Comparison of ENCODE assay signal across 9 cellular contexts in genomic region chr10:80493482-80494021, GRCh38. TPM values are rescaled to one million over a fixed set of nuclear protein-coding genes. Genes with fewer than 3 reads are reported as not detected.
DNase-seq lines count a peak whose midpoint lies in the region; ATAC-seq, FAIRE-seq and TF ChIP-seq lines count a peak whose summit lies in the region.
"Had no signal": no experiment of that assay in that cellular context is flagged by ENCODE, and none has a peak within 500 bp of the region (broad histone marks: within the 10 kb centered on the region; RNA-seq: fewer than 3 reads in every experiment).

No MANE protein-coding gene starts in this region.

- no peak overlapping the region for H2BK15ac ChIP-seq in IMR-90 (ENCODE audit: low read depth, low read length)

- no peak overlapping the region for H2BK5ac ChIP-seq in IMR-90 (ENCODE audit: low read depth, low read length, poor library complexity, severe bottlenecking)

- no peak overlapping the region for H4K8ac ChIP-seq in IMR-90 (ENCODE audit: low read depth in 2 of 2, low read length in 2 of 2)

- H3K27ac Mint-ChIP-seq in CD14-positive monocyte, result peak overlapping the region; percentile 70 to 97 (median 87)
- H3K27ac Mint-ChIP-seq in naive thymus-derived CD4-positive, alpha-beta T cell, result peak overlapping the region; percentile 65 to 99 (median 87)

- H3K9me3 Mint-ChIP-seq in CD14-positive monocyte, result peaks cover 0 to 12% (median 0%) of the 10 kb centered on the region in 7 donors
- peaks cover 0 to 13% (median 7%) of the 10 kb centered on the region in 11 donors for H3K9me3 Mint-ChIP-seq in naive thymus-derived CD4-positive, alpha-beta T cell

- TF ChIP-seq POLR2A in IMR-90 (IDR thresholded peaks at IDR 0.05; ENCODE audit: low read depth, low read length), result no peak
- TF ChIP-seq POLR2A in GM12878 (IDR thresholded peaks at IDR 0.05; ENCODE audit: low read depth, low read length), result no peak

- intact Hi-C loops in CD14-positive monocyte (cut with micrococcal nuclease) (no loop called here), IMR-90 (cut with micrococcal nuclease) (no loop called here), GM12878 (cut with micrococcal nuclease; ENCODE audit: unreplicated experiment) (no loop called here)
- intact Hi-C loops in naive thymus-derived CD4-positive, alpha-beta T cell (cut with micrococcal nuclease), result loop anchor here in 1 of 2 donors (1.0 kb wide), 1 partner anchor 8 kb away; no protein-coding TSS in a partner anchor

- no peak overlapping the region for H2AK5ac ChIP-seq in IMR-90 (ENCODE audit: low read depth, low read length)

- H3K23ac ChIP-seq in IMR-90 (ENCODE audit: low read depth, low read length), result no peak overlapping the region

- peaks cover 14% of the 10 kb centered on the region for H3K4me1 ChIP-seq in IMR-90 (ENCODE audit: control insufficient read depth, insufficient read depth, low read length)
- peaks cover 26% of the 10 kb centered on the region for H3K4me1 ChIP-seq in GM12878 (ENCODE audit: control insufficient read depth, insufficient read depth, low read length)
- H3K4me1 ChIP-seq in naive thymus-derived CD4-positive, alpha-beta T cell (ENCODE audit: control insufficient read depth in 2 of 2, insufficient read depth in 2 of 2, low read length in 2 of 2), result peaks cover 93 to 98% of the 10 kb centered on the region in 2 donors

- POLR2A ChIA-PET in IMR-90 (lab: Charles Lee; ENCODE audit: unreplicated experiment) (no interaction called here), GM12878 (lab: Charles Lee) (interaction anchor here (0.5 to 3.4 kb wide), 7 partner anchors 10 to 37 kb away, joined by 3 to 30 read pairs (median 4); no protein-coding TSS in a partner anchor), HEK293T (lab: Yijun Ruan, JAX) (no interaction called here)
- POLR2A ChIA-PET in naive thymus-derived CD4-positive, alpha-beta T cell (lab: Charles Lee), result interaction anchor here (0.8 to 14.6 kb wide), 5 partner anchors 7 to 43 kb away, joined by 3 to 608 read pairs (median 9); no protein-coding TSS in a partner anchor

- H3K4me3 ChIP-seq in IMR-90 (ENCODE audit: insufficient read depth, low read depth, low read length) (no peak overlapping the region), GM12878 (peak overlapping the region; percentile 15; the same call in 1 of the 2 replicates)
- H3K4me3 ChIP-seq in naive thymus-derived CD4-positive, alpha-beta T cell (ENCODE audit: low read length), result peak overlapping the region; percentile 2

- ATAC-seq in GM19324 (IDR thresholded peaks at IDR 0.05; ENCODE audit: low FRiP score, unreplicated experiment) (peak; percentile 40), IMR-90 (ENCODE audit: low read depth) (peak; percentile 7; the same call in 1 of the 2 replicates), GM12878 (peak; percentile 75)
- ATAC-seq in naive thymus-derived CD4-positive, alpha-beta T cell, result peak; percentile 65

- TF ChIP-seq RAD21 in IMR-90 (IDR thresholded peaks at IDR 0.05; ENCODE audit: low read length) (no peak), GM12878 (IDR thresholded peaks at IDR 0.05; ENCODE audit: insufficient read depth, low read depth, low read length) (no peak)

- no peak overlapping the region for H2BK120ac ChIP-seq in IMR-90 (ENCODE audit: low read depth, low read length)

- H2AFZ ChIP-seq in IMR-90 (replicated peaks; ENCODE audit: low read length, poor library complexity) (no peak overlapping the region), GM12878 (ENCODE audit: control insufficient read depth, low read depth, low read length) (no peak overlapping the region)

- 0 out of 2 replicates have a peak overlapping the region, but pooled peaks have one; percentile 16 for H3K14ac ChIP-seq in IMR-90 (replicated peaks; ENCODE audit: low read depth, low read length)

- no peak overlapping the region for H3K18ac ChIP-seq in IMR-90 (ENCODE audit: low read depth, low read length)

- DNase-seq in CD14-positive monocyte (ENCODE audit: low spot score) (peak; percentile 15), IMR-90 (no peak), GM12878 (ENCODE audit: low read depth, low spot score) (no peak), GM19240 (ENCODE audit: insufficient read length, low spot score) (no peak), HEK293T (ENCODE audit: extremely low spot score) (no peak), SW 1271 (lab: John Stamatoyannopoulos, UW) (no peak)
- DNase-seq in naive thymus-derived CD4-positive, alpha-beta T cell, result peak in 6 of 9 donors; percentile 46 to 65 (median 52)

- no peak overlapping the region for H4K91ac ChIP-seq in IMR-90 (ENCODE audit: insufficient read depth, low read depth, low read length)

- WGBS in IMR-90 (ENCODE audit: extremely low coverage in 2 of 2, insufficient read length in 1 of 2), 2 experiments, result no CpG with 5 or more reads among the region's 4 CpGs
- WGBS in GM12878 (ENCODE audit: insufficient coverage, insufficient replicate concordance, low lambda C conversion rate, missing lambda C conversion rate), result 64% methylated on average over 4 of the region's 4 CpGs

- H3K4ac ChIP-seq in IMR-90 (ENCODE audit: low read depth, low read length), result no peak overlapping the region

- H3K9me1 ChIP-seq in IMR-90 (ENCODE audit: insufficient read depth, low read length), result peaks cover 27% of the 10 kb centered on the region

- dilution Hi-C loops in IMR-90 (cut with HindIII; ENCODE audit: low sequenced_read_pairs, unreplicated experiment), result no loop called here

- H3K27me3 Mint-ChIP-seq in CD14-positive monocyte (ENCODE audit: low read depth in 3 of 3), result peaks cover 0 to 2% (median 0%) of the 10 kb centered on the region in 3 donors
- no peaks in the 10 kb centered on the region for H3K27me3 Mint-ChIP-seq in naive thymus-derived CD4-positive, alpha-beta T cell

- CTCF ChIA-PET in IMR-90 (lab: Yijun Ruan, JAX), result no interaction called here
- CTCF ChIA-PET in GM12878 (lab: Yijun Ruan, JAX), result interaction anchor here (1.4 to 2.9 kb wide), 5 partner anchors 12 to 49 kb away, joined by 3 to 19 read pairs (median 5); no protein-coding TSS in a partner anchor
- CTCF ChIA-PET in naive thymus-derived CD4-positive, alpha-beta T cell (lab: Charles Lee), result interaction anchor here (0.6 to 1.2 kb wide), 6 partner anchors 11 to 165 kb away, joined by 3 to 14 read pairs (median 4); no protein-coding TSS in a partner anchor
- CTCF ChIA-PET in HEK293T (lab: Yijun Ruan, JAX), result interaction anchor here (1.1 kb wide), 1 partner anchor 12 kb away, joined by 3 read pairs; no protein-coding TSS in a partner anchor

- H3K4me3 Mint-ChIP-seq in CD14-positive monocyte, result peak overlapping the region; percentile 17 to 29
- H3K4me3 Mint-ChIP-seq in naive thymus-derived CD4-positive, alpha-beta T cell, result peak overlapping the region; percentile 58 to 85 (median 74)

- in situ Hi-C loops in IMR-90 (cut with MboI; ENCODE audit: low sequenced_read_pairs), result no loop called here
- in situ Hi-C loops in GM12878 (cut with MboI), result no loop called here

- peaks cover 23% of the 10 kb centered on the region for H3K36me3 ChIP-seq in IMR-90 (ENCODE audit: control insufficient read depth, insufficient read depth, low read length)
- H3K36me3 ChIP-seq in GM12878 (ENCODE audit: control insufficient read depth in 2 of 2, insufficient read depth in 2 of 2, low read length in 1 of 2), result peaks cover 7 to 15% of the 10 kb centered on the region in 2 experiments; a peak in 3 of 4 replicates
- H3K36me3 ChIP-seq in naive thymus-derived CD4-positive, alpha-beta T cell (ENCODE audit: control insufficient read depth in 2 of 3, insufficient read depth in 3 of 3, low read length in 3 of 3), result peaks cover 0 to 34% (median 6%) of the 10 kb centered on the region in 3 experiments

- H3K27ac ChIP-seq in IMR-90 (ENCODE audit: insufficient read depth, low read length) (no peak overlapping the region), GM12878 (ENCODE audit: control insufficient read depth, insufficient read depth) (peak overlapping the region; percentile 47)
- H3K27ac ChIP-seq in naive thymus-derived CD4-positive, alpha-beta T cell (ENCODE audit: low read depth, low read length), result peak overlapping the region; percentile 60

- no peak for TF ChIP-seq EP300 in GM12878 (IDR thresholded peaks at IDR 0.05; ENCODE audit: borderline replicate concordance in 1 of 2, control insufficient read depth in 1 of 2, low read depth in 2 of 2, low read length in 2 of 2)

- SMC1A ChIA-PET in GM12878 (lab: Charles Lee; ENCODE audit: uncharacterized antibody, unreplicated experiment), result interaction anchor here (0.6 to 3.2 kb wide), 8 partner anchors 9 to 46 kb away, joined by 3 to 25 read pairs (median 5); no protein-coding TSS in a partner anchor

- H3K4me2 ChIP-seq in IMR-90 (ENCODE audit: low read depth, low read length) (no peak overlapping the region), GM12878 (ENCODE audit: control insufficient read depth, insufficient read depth) (peak overlapping the region; percentile 82)

- peaks cover 99% of the 10 kb centered on the region for H3K4me1 Mint-ChIP-seq in CD14-positive monocyte
- peaks cover 89 to 100% (median 98%) of the 10 kb centered on the region in 7 donors for H3K4me1 Mint-ChIP-seq in naive thymus-derived CD4-positive, alpha-beta T cell

- no peak overlapping the region for H2BK20ac ChIP-seq in IMR-90 (ENCODE audit: low read depth, low read length)

- peaks cover 29% of the 10 kb centered on the region for H3K79me2 ChIP-seq in GM12878 (ENCODE audit: control insufficient read depth, insufficient read depth, low read length)

- H4K5ac ChIP-seq in IMR-90 (ENCODE audit: low read depth, low read length), result no peak overlapping the region

- no peak overlapping the region for H3K56ac ChIP-seq in IMR-90 (ENCODE audit: extremely low read depth, insufficient read depth, low read length)

- H3K36me3 Mint-ChIP-seq in CD14-positive monocyte, result peaks cover 69 to 78% of the 10 kb centered on the region in 2 donors
- H3K36me3 Mint-ChIP-seq in naive thymus-derived CD4-positive, alpha-beta T cell, result peaks cover 27 to 82% (median 60%) of the 10 kb centered on the region in 5 donors

- H2AK9ac ChIP-seq in IMR-90 (replicated peaks; ENCODE audit: low read depth, low read length, poor library complexity), result no peak overlapping the region

- BruUV-seq in IMR-90 (replicated peaks; lab: Mats Ljungman, UMichigan), result no TSS peak
- BruUV-seq in GM12878 (replicated peaks; lab: Mats Ljungman, UMichigan), result no TSS peak

- H3K9me3 ChIP-seq in IMR-90 (ENCODE audit: control insufficient read depth, insufficient read depth, low read length) (no peaks in the 10 kb centered on the region), GM12878 (replicated peaks; ENCODE audit: control insufficient read depth, insufficient read depth, low read length) (no peaks in the 10 kb centered on the region; the same call in 2 of the 3 replicates)
- no peaks in the 10 kb centered on the region for H3K9me3 ChIP-seq in naive thymus-derived CD4-positive, alpha-beta T cell (ENCODE audit: control insufficient read depth in 2 of 3, low read length in 3 of 3)

- H3K9ac ChIP-seq in IMR-90 (ENCODE audit: low read depth, low read length), result no peak overlapping the region
- H3K9ac ChIP-seq in GM12878 (ENCODE audit: control insufficient read depth, insufficient read depth, low read length), result no peak overlapping the region

- TF ChIP-seq CTCF in CD14-positive monocyte (IDR thresholded peaks at IDR 0.05), result no peak
- TF ChIP-seq CTCF in IMR-90 (conservative IDR thresholded peaks at IDR 0.05; ENCODE audit: low read depth, low read length), result no peak
- TF ChIP-seq CTCF in GM12878 (IDR thresholded peaks at IDR 0.05 in 2 of 3, conservative IDR thresholded peaks at IDR 0.05 in 1 of 3; ENCODE audit: control insufficient read depth in 2 of 3, extremely low read depth in 1 of 3, insufficient read depth in 1 of 3, low read depth in 3 of 3, low read length in 3 of 3), result no peak

- H4K20me1 ChIP-seq in IMR-90 (ENCODE audit: insufficient read depth, low read length), result peaks cover 18% of the 10 kb centered on the region; the same call in 1 of the 2 replicates
- no peaks in the 10 kb centered on the region for H4K20me1 ChIP-seq in GM12878 (ENCODE audit: control insufficient read depth, insufficient read depth)

- H3K79me1 ChIP-seq in IMR-90 (ENCODE audit: low read depth in 1 of 2, low read length in 2 of 2), result peaks cover 32 to 75% of the 10 kb centered on the region in 2 experiments

- FAIRE-seq in GM12878 (lab: Jason Lieb, UNC), result no peak
- FAIRE-seq: H1 had no signal

- RAD21 ChIA-PET in GM12878 (lab: Charles Lee; ENCODE audit: unreplicated experiment), result interaction anchor here (0.7 to 3.8 kb wide), 8 partner anchors 9 to 41 kb away, joined by 3 to 16 read pairs (median 4); no protein-coding TSS in a partner anchor

- H3K27me3 ChIP-seq in IMR-90 (ENCODE audit: control insufficient read depth, insufficient read depth, low read length) (no peaks in the 10 kb centered on the region), GM12878 (replicated peaks in 1 of 2; ENCODE audit: control insufficient read depth in 2 of 2, insufficient read depth in 2 of 2, low read length in 1 of 2) (no peaks in the 10 kb centered on the region)
- H3K27me3 ChIP-seq in naive thymus-derived CD4-positive, alpha-beta T cell (ENCODE audit: control insufficient read depth in 2 of 2, insufficient read depth in 2 of 2, low read length in 2 of 2), result no peaks in the 10 kb centered on the region

RNA-seq across cellular contexts. Expression of gene TSPAN14, which starts 39.4 kb away (rescaled TPM):
- polyA plus RNA-seq in CD14-positive monocyte (100 to 1,000 TPM; 123 to 160 TPM), IMR-90 (2012; rRNA removed) (40.6 and 43.0 TPM in 2 replicates), GM12878 (2011; rRNA removed) (18.8 and 27.8 TPM in 2 replicates), GM12878 (2014; fragmentation: Illumina TruSeq; extraction: Trizol) (8.6 and 16.9 TPM in 2 replicates), GM12878 (2014; fragmentation: Nextera tagmentation; extraction: Ambion mirVana) (1 to 10 TPM; 2.5 to 2.6 TPM), GM12878 (2014; rRNA removed) (21.1 and 23.3 TPM in 2 replicates), GM12878 (2016; fragmentation: Nextera tagmentation; extraction: Ambion mirVana) (10 to 100 TPM; 19.0 to 22.0 TPM)
- total RNA-seq in IMR-90 (2012; rRNA removed) (13.3 and 18.5 TPM in 2 replicates), GM12878 (2014; rRNA removed) (12.5 and 13.3 TPM in 2 replicates), GM12878 (2014; rRNA removed; fragmentation: Illumina TruSeq; extraction: Trizol) (8.0 and 8.1 TPM in 2 replicates), GM12878 (2021) (30.0 and 31.7 TPM in 2 replicates)
- polyA plus RNA-seq in IMR-90 (2012; cell fraction: cytosol; rRNA removed), result 55.8 and 57.7 TPM in 2 replicates
- polyA plus RNA-seq in IMR-90 (2012; cell fraction: nucleus; rRNA removed; ENCODE audit: low replicate concordance), result 36.3 and 44.3 TPM in 2 replicates
- total RNA-seq in GM12878 (2013; cell fraction: nucleolus; rRNA removed), result 100 and 110 TPM in 2 replicates
- 7.3 TPM for polyA plus RNA-seq in GM12878 (2011; ENCODE audit: low read depth)
- polyA plus RNA-seq in GM12878 (2011; cell fraction: cytosol; rRNA removed), result 31.9 and 34.2 TPM in 2 replicates
- polyA plus RNA-seq in GM12878 (2011; cell fraction: nucleus; rRNA removed), result 45.1 and 52.6 TPM in 2 replicates
- polyA plus RNA-seq in GM12878 (2012), result 11.9 and 19.2 TPM in 2 replicates
- 21.3 and 31.5 TPM in 2 replicates for polyA minus RNA-seq in GM12878 (2011; rRNA and poly(A)+ RNA removed)
- polyA minus RNA-seq in GM12878 (2011; cell fraction: cytosol; rRNA and poly(A)+ RNA removed), result 8.9 and 10.2 TPM in 2 replicates
- 17.2 and 26.6 TPM in 2 replicates for polyA minus RNA-seq in GM12878 (2011; cell fraction: nucleus; rRNA and poly(A)+ RNA removed)
- total RNA-seq in naive thymus-derived CD4-positive, alpha-beta T cell, result 100 to 1,000 TPM; 135 to 165 (median 160) TPM
- polyA plus RNA-seq in naive thymus-derived CD4-positive, alpha-beta T cell, result 100 to 1,000 TPM; 179 to 386 TPM

RNA-seq across cellular contexts. Expression of gene SH2D4B, which starts 44.1 kb away (rescaled TPM):
- polyA plus RNA-seq in CD14-positive monocyte (not detected), IMR-90 (2012; rRNA removed) (not detected in 2 replicates), GM12878 (2011; rRNA removed) (0.14 TPM in 2 replicates), GM12878 (2014; fragmentation: Illumina TruSeq; extraction: Trizol) (not detected in 2 replicates), GM12878 (2014; fragmentation: Nextera tagmentation; extraction: Ambion mirVana) (not detected), GM12878 (2014; rRNA removed) (0.04 TPM in 1 of 2 replicates, not detected in the other), GM12878 (2016; fragmentation: Nextera tagmentation; extraction: Ambion mirVana) (under 1 TPM in 1 of 2 experiments, not detected in 1; 0.21 TPM)
- total RNA-seq in IMR-90 (2012; rRNA removed) (not detected in 2 replicates), GM12878 (2014; rRNA removed) (0.05 and 0.06 TPM in 2 replicates), GM12878 (2014; rRNA removed; fragmentation: Illumina TruSeq; extraction: Trizol) (not detected in 2 replicates), GM12878 (2021) (0.13 and 0.19 TPM in 2 replicates)
- polyA plus RNA-seq in IMR-90 (2012; cell fraction: cytosol; rRNA removed), result not detected in 2 replicates
- polyA plus RNA-seq in IMR-90 (2012; cell fraction: nucleus; rRNA removed; ENCODE audit: low replicate concordance), result not detected in 2 replicates
- total RNA-seq in GM12878 (2013; cell fraction: nucleolus; rRNA removed), result 1.2 TPM in 2 replicates
- 0.07 TPM for polyA plus RNA-seq in GM12878 (2011; ENCODE audit: low read depth)
- 0.08 and 0.09 TPM in 2 replicates for polyA plus RNA-seq in GM12878 (2011; cell fraction: cytosol; rRNA removed)
- polyA plus RNA-seq in GM12878 (2011; cell fraction: nucleus; rRNA removed), result 0.61 and 0.67 TPM in 2 replicates
- polyA plus RNA-seq in GM12878 (2012), result 0.05 and 0.13 TPM in 2 replicates
- polyA minus RNA-seq in GM12878 (2011; rRNA and poly(A)+ RNA removed), result 0.29 and 0.52 TPM in 2 replicates
- polyA minus RNA-seq in GM12878 (2011; cell fraction: cytosol; rRNA and poly(A)+ RNA removed), result 0.67 TPM in 1 of 2 replicates, not detected in the other
- 0.85 and 0.86 TPM in 2 replicates for polyA minus RNA-seq in GM12878 (2011; cell fraction: nucleus; rRNA and poly(A)+ RNA removed)
- total RNA-seq in naive thymus-derived CD4-positive, alpha-beta T cell, result under 1 TPM; 0.10 to 0.51 (median 0.14) TPM
- polyA plus RNA-seq in naive thymus-derived CD4-positive, alpha-beta T cell, result not detected

Comparison
In these comparisons a context has a peak if more than half of its experiments do, and no peak if none do; other contexts are left out.
1. DNase-seq: peak in CD14-positive monocyte (single experiment) and naive thymus-derived CD4-positive, alpha-beta T cell (6 of 9); none in IMR-90 (single experiment), GM12878 (single experiment), GM19240 (single experiment), HEK293T (single experiment) and SW 1271 (0 of 2).
2. ATAC-seq: peak in every context shown above with its lines; median percentile 75 in GM12878; 65 in naive thymus-derived CD4-positive, alpha-beta T cell; 40 in GM19324; 7 in IMR-90.
3. POLR2A ChIA-PET loops: an anchor here in GM12878 (0.5 to 3.4 kb wide) and naive thymus-derived CD4-positive, alpha-beta T cell (0.8 to 14.6 kb wide); none called in IMR-90 and HEK293T.